ENCODE assay signal across 20 cellular contexts in genomic region chr16:68247932-68248331, GRCh38. TPM values are rescaled to one million over a fixed set of nuclear protein-coding genes. Genes with fewer than 3 reads are reported as not detected.
DNase-seq lines count a peak whose midpoint lies in the region; ATAC-seq, FAIRE-seq and TF ChIP-seq lines count a peak whose summit lies in the region.
"Had no signal": no experiment of that assay in that cellular context is flagged by ENCODE, and none has a peak within 500 bp of the region (broad histone marks: within the 10 kb centered on the region; RNA-seq: fewer than 3 reads in every experiment).

No MANE protein-coding gene starts in this region.

- intact Hi-C loops in CD4-positive, alpha-beta T cell (cut with DNase I, micrococcal nuclease), result loop anchor here in 1 of 2 experiments (10.0 kb wide), 1 partner anchor 197 kb away; the partner anchor contains the start of gene SMPD3
- intact Hi-C loops in kidney (cut with DNase I), result no loop called here
- intact Hi-C loops in CD8-positive, alpha-beta T cell (cut with DNase I, micrococcal nuclease), result loop anchor here (5.0 to 10.0 kb wide), 3 partner anchors 267 to 884 kb away; partner anchors contain the start of genes CENPT (in 1 of the 2), CHTF8 (in 1 of the 2), NUTF2 (in 1 of the 2) and THAP11 (in 1 of the 2)

- POLR2A ChIA-PET in CD4-positive, alpha-beta T cell (lab: Charles Lee), result interaction anchor here (0.6 kb wide), 1 partner anchor 625 kb away, joined by 3 read pairs; no protein-coding TSS in a partner anchor
- POLR2A ChIA-PET in CD8-positive, alpha-beta T cell (lab: Charles Lee), result no interaction called here

- H3K9me3 Mint-ChIP-seq in CD4-positive, alpha-beta T cell, result no peaks in the 10 kb centered on the region
- H3K9me3 Mint-ChIP-seq in CD8-positive, alpha-beta T cell, result no peaks in the 10 kb centered on the region
- H3K9me3 Mint-ChIP-seq: activated CD4-positive, alpha-beta memory T cell treated with anti-CD3 and anti-CD28 coated beads, Interleukin-2, amount 10 ng/mL, durations not matched to agents 7 days and 5 days; effector memory CD8-positive, alpha-beta T cell; stimulated activated naive B cell treated with anti-CD40 and anti-IgM and Interleukin-4, amounts not matched to agents 10 μg/mL and 1 μg/mL and 100 μg/mL, for 72 hours; T-helper 2 cell treated with Interferon-gamma antibody and Interleukin-4, amounts not matched to agents 5 μg/mL and 100 μg/mL, for 36 hours had no signal

- no peak for TF ChIP-seq CTCF in CD4-positive, alpha-beta T cell (IDR thresholded peaks at IDR 0.05)
- TF ChIP-seq CTCF in OCI-LY1 (IDR thresholded peaks at IDR 0.05; ENCODE audit: low read length), result no peak
- TF ChIP-seq CTCF in kidney (IDR thresholded peaks at IDR 0.05; ENCODE audit: borderline replicate concordance, extremely low read depth, insufficient read depth), result no peak
- no peak for TF ChIP-seq CTCF in CD8-positive, alpha-beta T cell (IDR thresholded peaks at IDR 0.05)

- no peaks in the 10 kb centered on the region; the same call in 1 of the 2 replicates for H3F3A ChIP-seq in OCI-LY1 (ENCODE audit: insufficient read depth, low read length)

- no peak overlapping the region for H3K27ac Mint-ChIP-seq in CD4-positive, alpha-beta T cell
- no peak overlapping the region for H3K27ac Mint-ChIP-seq in CD8-positive, alpha-beta T cell
- H3K27ac Mint-ChIP-seq: activated CD4-positive, alpha-beta memory T cell treated with anti-CD3 and anti-CD28 coated beads, Interleukin-2, amount 10 ng/mL, durations not matched to agents 7 days and 5 days; effector memory CD8-positive, alpha-beta T cell; stimulated activated naive B cell treated with anti-CD40 and anti-IgM and Interleukin-4, amounts not matched to agents 10 μg/mL and 1 μg/mL and 100 μg/mL, for 72 hours; T-helper 2 cell treated with Interferon-gamma antibody and Interleukin-4, amounts not matched to agents 5 μg/mL and 100 μg/mL, for 36 hours had no signal

- DNase-seq in CD4-positive, alpha-beta T cell, result no peak
- DNase-seq in kidney (peak; percentile 26), activated gamma-delta T cell treated with Interleukin-2 at 50 U/mL for 16 hours (no peak)
- no peak for DNase-seq in CD8-positive, alpha-beta T cell
- DNase-seq: activated CD4-positive, alpha-beta memory T cell treated with anti-CD3 and anti-CD28 coated beads, Interleukin-2, amount 10 ng/mL, durations not matched to agents 7 days and 5 days; activated naive CD4-positive, alpha-beta T cell treated with Interleukin-2 at 50 U/mL for 16 hours; COR-L47; effector memory CD8-positive, alpha-beta T cell; HCEC 1CT; NCI-H1930; NCI-H226; stimulated activated CD4-positive, alpha-beta T cell treated with anti-CD3 and anti-CD28 coated beads, Interleukin-1b, Interleukin-23, amount 100 ng/mL, for 48 hours; stimulated activated naive B cell treated with anti-CD40 and anti-IgM and Interleukin-4, amounts not matched to agents 10 μg/mL and 1 μg/mL and 100 μg/mL, for 72 hours; trophoblast cell had no signal

- no peak for ATAC-seq in CD4-positive, alpha-beta T cell (ENCODE audit: poor library complexity)
- ATAC-seq in CD8-positive, alpha-beta T cell, result no peak
- no peak for ATAC-seq in GM19324 (IDR thresholded peaks at IDR 0.05; ENCODE audit: low FRiP score, unreplicated experiment)
- ATAC-seq: effector memory CD8-positive, alpha-beta T cell; stimulated activated naive B cell treated with anti-CD40 and anti-IgM and Interleukin-4, amounts not matched to agents 10 μg/mL and 1 μg/mL and 100 μg/mL, for 72 hours had no signal

- no peaks in the 10 kb centered on the region for H3K9me3 ChIP-seq in CD4-positive, alpha-beta T cell (ENCODE audit: control insufficient read depth, low read length)
- H3K9me3 ChIP-seq in OCI-LY1 (ENCODE audit: low read length) (no peaks in the 10 kb centered on the region), kidney (ENCODE audit: control insufficient read depth in 1 of 2, low read length in 2 of 2) (no peaks in the 10 kb centered on the region), skeletal muscle tissue (ENCODE audit: control insufficient read depth in 3 of 3, low read length in 3 of 3) (no peaks in the 10 kb centered on the region)
- no peaks in the 10 kb centered on the region for H3K9me3 ChIP-seq in CD8-positive, alpha-beta T cell (ENCODE audit: low read length)

- H3K79me2 ChIP-seq in OCI-LY1 (ENCODE audit: insufficient read depth, low read length), result no peaks in the 10 kb centered on the region

- H3K4me3 ChIP-seq in OCI-LY1 (ENCODE audit: low read depth, low read length, poor library complexity, severe bottlenecking) (peak overlapping the region; percentile 88), kidney (ENCODE audit: low read length in 2 of 2) (peak overlapping the region in 1 of 2 donors; percentile 99), skeletal muscle tissue (ENCODE audit: low read length in 3 of 3) (peak overlapping the region; percentile 95 to 99 (median 99))
- no peak overlapping the region for H3K4me3 ChIP-seq in CD8-positive, alpha-beta T cell (ENCODE audit: low read depth, low read length)

- no peaks in the 10 kb centered on the region for H3K27me3 ChIP-seq in CD4-positive, alpha-beta T cell (ENCODE audit: control insufficient read depth, insufficient read depth, low read length)
- H3K27me3 ChIP-seq in OCI-LY1 (ENCODE audit: insufficient read depth, low read length) (no peaks in the 10 kb centered on the region), skeletal muscle tissue (ENCODE audit: control insufficient read depth in 3 of 3, insufficient read depth in 3 of 3, low read length in 3 of 3) (no peaks in the 10 kb centered on the region)
- H3K27me3 ChIP-seq in CD8-positive, alpha-beta T cell (ENCODE audit: insufficient read depth, low read length), result no peaks in the 10 kb centered on the region

- H3K9me2 ChIP-seq in OCI-LY1 (ENCODE audit: low read depth, low read length), result no peaks in the 10 kb centered on the region

- H3K4me1 Mint-ChIP-seq in CD4-positive, alpha-beta T cell (ENCODE audit: low read depth), result peaks cover 17% of the 10 kb centered on the region
- peaks cover 26% of the 10 kb centered on the region for H3K4me1 Mint-ChIP-seq in CD8-positive, alpha-beta T cell (ENCODE audit: low read depth)

- no peak overlapping the region for H3K27ac ChIP-seq in CD4-positive, alpha-beta T cell (ENCODE audit: low read depth, low read length)
- H3K27ac ChIP-seq in OCI-LY1 (ENCODE audit: low read depth, low read length, poor library complexity, severe bottlenecking) (peak overlapping the region; percentile 71), kidney (ENCODE audit: low read depth in 2 of 2, low read length in 2 of 2) (peak overlapping the region; percentile 56 to 67), skeletal muscle tissue (ENCODE audit: low read depth, low read length) (peak overlapping the region; percentile 100)
- H3K27ac ChIP-seq in CD8-positive, alpha-beta T cell (ENCODE audit: low read depth, low read length), result no peak overlapping the region
- H3K27ac ChIP-seq: parathyroid adenoma had no signal

- peak overlapping the region; percentile 26; the same call in 1 of the 2 replicates for H3K9ac ChIP-seq in OCI-LY1 (ENCODE audit: low read length)
- peak overlapping the region in 1 of 2 donors; percentile 74 for H3K9ac ChIP-seq in kidney (ENCODE audit: low read length in 2 of 2)
- peak overlapping the region; percentile 61 to 91 (median 89) for H3K9ac ChIP-seq in skeletal muscle tissue (ENCODE audit: low read depth in 1 of 3, low read length in 3 of 3)
- H3K9ac ChIP-seq: parathyroid adenoma had no signal

- CTCF ChIA-PET in CD4-positive, alpha-beta T cell (lab: Charles Lee), result no interaction called here
- CTCF ChIA-PET in CD8-positive, alpha-beta T cell (lab: Charles Lee), result interaction anchor here (2.5 to 7.8 kb wide), 2 partner anchors 15 to 80 kb away, joined by 17 to 55 read pairs; partner anchors contain the start of gene SLC7A6

- peak overlapping the region; percentile 91; the same call in 1 of the 2 replicates for H3K4me2 ChIP-seq in OCI-LY1 (ENCODE audit: low read length)

- peaks cover 62% of the 10 kb centered on the region for H3K4me1 ChIP-seq in OCI-LY1 (ENCODE audit: insufficient read depth, low read length, severe bottlenecking)
- H3K4me1 ChIP-seq in kidney (ENCODE audit: control insufficient read depth in 1 of 2, insufficient read depth in 1 of 2, low read depth in 1 of 2, low read length in 2 of 2), result peaks cover 34 to 50% of the 10 kb centered on the region in 2 donors
- peaks cover 61 to 79% (median 74%) of the 10 kb centered on the region in 3 donors for H3K4me1 ChIP-seq in skeletal muscle tissue (ENCODE audit: control insufficient read depth in 3 of 3, insufficient read depth in 3 of 3, low read length in 3 of 3)
- H3K4me1 ChIP-seq in CD8-positive, alpha-beta T cell (ENCODE audit: insufficient read depth, low read length), result peaks cover 21% of the 10 kb centered on the region

- H3K4me3 Mint-ChIP-seq in CD4-positive, alpha-beta T cell, result peak overlapping the region; percentile 48
- no peak overlapping the region for H3K4me3 Mint-ChIP-seq in CD8-positive, alpha-beta T cell
- H3K4me3 Mint-ChIP-seq: activated CD4-positive, alpha-beta memory T cell treated with anti-CD3 and anti-CD28 coated beads, Interleukin-2, amount 10 ng/mL, durations not matched to agents 7 days and 5 days; stimulated activated naive B cell treated with anti-CD40 and anti-IgM and Interleukin-4, amounts not matched to agents 10 μg/mL and 1 μg/mL and 100 μg/mL, for 72 hours; T-helper 2 cell treated with Interferon-gamma antibody and Interleukin-4, amounts not matched to agents 5 μg/mL and 100 μg/mL, for 36 hours had no signal

- no peaks in the 10 kb centered on the region for H3K27me3 Mint-ChIP-seq in CD4-positive, alpha-beta T cell
- no peaks in the 10 kb centered on the region for H3K27me3 Mint-ChIP-seq in CD8-positive, alpha-beta T cell (ENCODE audit: low read depth)
- H3K27me3 Mint-ChIP-seq: effector memory CD8-positive, alpha-beta T cell; stimulated activated naive B cell treated with anti-CD40 and anti-IgM and Interleukin-4, amounts not matched to agents 10 μg/mL and 1 μg/mL and 100 μg/mL, for 72 hours had no signal

- H3K36me3 Mint-ChIP-seq in CD4-positive, alpha-beta T cell (ENCODE audit: low read depth), result peaks cover 27% of the 10 kb centered on the region
- peaks cover 29% of the 10 kb centered on the region for H3K36me3 Mint-ChIP-seq in CD8-positive, alpha-beta T cell

- H2AFZ ChIP-seq in OCI-LY1 (ENCODE audit: low read length), result no peak overlapping the region
- H2AFZ ChIP-seq: parathyroid adenoma had no signal

- FAIRE-seq in kidney (lab: Jason Lieb, UNC), result no peak

- peaks cover 18% of the 10 kb centered on the region for H3K36me3 ChIP-seq in OCI-LY1 (ENCODE audit: insufficient read depth, low read length)
- peaks cover 3 to 7% of the 10 kb centered on the region in 2 donors for H3K36me3 ChIP-seq in kidney (ENCODE audit: control insufficient read depth in 1 of 2, insufficient read depth in 2 of 2, low read length in 2 of 2)
- peaks cover 5 to 20% (median 16%) of the 10 kb centered on the region in 3 donors for H3K36me3 ChIP-seq in skeletal muscle tissue (ENCODE audit: control insufficient read depth in 3 of 3, insufficient read depth in 3 of 3, low read length in 3 of 3)
- H3K36me3 ChIP-seq in CD8-positive, alpha-beta T cell (ENCODE audit: insufficient read depth, low read length), result no peaks in the 10 kb centered on the region

- no peaks in the 10 kb centered on the region for H4K20me1 ChIP-seq in OCI-LY1 (ENCODE audit: insufficient read depth, low read length)

RNA-seq across cellular contexts. Expression of gene PLA2G15, which starts 2.8 kb away (rescaled TPM):
- 1 to 10 TPM; 4.3 to 4.7 TPM for total RNA-seq in CD4-positive, alpha-beta T cell
- 35.1 TPM for total RNA-seq in kidney
- polyA plus RNA-seq in kidney (ENCODE audit: insufficient read depth, low read depth, low replicate concordance), result 44.4 TPM
- total RNA-seq in skeletal muscle tissue, result 23.0 TPM
- total RNA-seq in CD8-positive, alpha-beta T cell, result 1 to 10 TPM; 5.1 to 6.0 TPM

RNA-seq across cellular contexts. Expression of gene ESRP2, which starts 12.0 kb away (rescaled TPM):
- not detected for total RNA-seq in CD4-positive, alpha-beta T cell
- total RNA-seq in kidney (32.9 TPM), skeletal muscle tissue (not detected)
- polyA plus RNA-seq in kidney (ENCODE audit: insufficient read depth, low read depth, low replicate concordance), result 19.1 TPM
- total RNA-seq in CD8-positive, alpha-beta T cell, result not detected
- total RNA-seq: activated CD4-positive, alpha-beta memory T cell treated with anti-CD3 and anti-CD28 coated beads, Interleukin-2, amount 10 ng/mL, durations not matched to agents 7 days and 5 days; SK-MEL-5 had no signal

RNA-seq across cellular contexts. Expression of gene SLC7A6, which starts 16.4 kb away (rescaled TPM):
- 100 to 1,000 TPM; 187 to 197 TPM for total RNA-seq in CD4-positive, alpha-beta T cell
- total RNA-seq in kidney, result 24.0 TPM
- 5.0 TPM for polyA plus RNA-seq in kidney (ENCODE audit: insufficient read depth, low read depth, low replicate concordance)
- total RNA-seq in skeletal muscle tissue, result 9.4 TPM
- 100 to 1,000 TPM; 115 to 119 TPM for total RNA-seq in CD8-positive, alpha-beta T cell

Comparison
In these comparisons a context has a peak if more than half of its experiments do, and no peak if none do; other contexts are left out.
1. H3K27ac ChIP-seq: peak in OCI-LY1 (single experiment), kidney (2 of 2) and skeletal muscle tissue (single experiment); none in CD4-positive, alpha-beta T cell (single experiment) and CD8-positive, alpha-beta T cell (single experiment).
2. RNA of gene ESRP2, which starts 12.0 kb away (total RNA-seq): 32.9 TPM in kidney (single experiment); not detected in CD4-positive, alpha-beta T cell, not detected in CD8-positive, alpha-beta T cell and not detected in skeletal muscle tissue (single experiment); every median in the first group is over 10 times any median in the second.